ENCODE assay signal across 24 cellular contexts in genomic region chr5:3384531-3384930, GRCh38.
"Had no signal": no experiment of that assay in that cellular context is flagged by ENCODE, and none has a peak within 500 bp of the region (broad histone marks: within the 10 kb centered on the region; RNA-seq: fewer than 3 reads in every experiment).

No MANE protein-coding gene starts in this region.

- H3K9me3 ChIP-seq: heart left ventricle, left ventricle myocardium inferior, pancreas, psoas muscle, right lobe of liver, testis, thyroid gland, transverse colon, upper lobe of left lung had no signal

- H3K27me3 ChIP-seq: pancreas, right lobe of liver, testis, thyroid gland, transverse colon, upper lobe of left lung had no signal

- H3K4me1 Mint-ChIP-seq: immature natural killer cell; naive thymus-derived CD4-positive, alpha-beta T cell; stimulated activated memory B cell treated with anti-CD40 and anti-IgM and Interleukin-4, amounts not matched to agents 10 μg/mL and 1 μg/mL and 100 μg/mL, for 72 hours had no signal

- H3K27me3 Mint-ChIP-seq: natural killer cell treated with Interleukin-12 subunit alpha and Interleukin-12 subunit beta and Interleukin-15 and Interleukin-18, amount 100 ng/mL, for 72 hours; stimulated activated memory B cell treated with anti-CD40 and anti-IgM and Interleukin-4, amounts not matched to agents 10 μg/mL and 1 μg/mL and 100 μg/mL, for 72 hours had no signal

- H3K27ac Mint-ChIP-seq: immature natural killer cell; mesothelial cell of epicardium; naive thymus-derived CD4-positive, alpha-beta T cell; natural killer cell treated with Interleukin-12 subunit alpha and Interleukin-12 subunit beta and Interleukin-15 and Interleukin-18, amount 100 ng/mL, for 72 hours; stimulated activated memory B cell treated with anti-CD40 and anti-IgM and Interleukin-4, amounts not matched to agents 10 μg/mL and 1 μg/mL and 100 μg/mL, for 72 hours had no signal

- ATAC-seq: heart left ventricle; naive thymus-derived CD4-positive, alpha-beta T cell; natural killer cell treated with Interleukin-12 subunit alpha and Interleukin-12 subunit beta and Interleukin-15 and Interleukin-18, amount 100 ng/mL, for 72 hours; pancreas; psoas muscle; right lobe of liver; stimulated activated memory B cell treated with anti-CD40 and anti-IgM and Interleukin-4, amounts not matched to agents 10 μg/mL and 1 μg/mL and 100 μg/mL, for 72 hours had no signal

- H3K4me3 ChIP-seq: heart left ventricle, left ventricle myocardium inferior, lung, pancreas, psoas muscle, right lobe of liver, smooth muscle cell, stomach, testis, thyroid gland, transverse colon, upper lobe of left lung had no signal

- H3K9me3 Mint-ChIP-seq: mesothelial cell of epicardium had no signal

- H3K27ac ChIP-seq: heart left ventricle, left ventricle myocardium inferior, pancreas, psoas muscle, right lobe of liver, stomach, testis, thyroid gland, transverse colon, upper lobe of left lung had no signal

- H3K36me3 ChIP-seq: heart left ventricle, left ventricle myocardium inferior, pancreas, right lobe of liver, stomach, thyroid gland, transverse colon, upper lobe of left lung had no signal

- H3K4me1 ChIP-seq: heart left ventricle, left ventricle myocardium inferior, pancreas, psoas muscle, right lobe of liver, stomach, testis, thyroid gland, transverse colon, upper lobe of left lung had no signal

- H3K4me3 Mint-ChIP-seq: immature natural killer cell; mesothelial cell of epicardium; naive thymus-derived CD4-positive, alpha-beta T cell; natural killer cell treated with Interleukin-12 subunit alpha and Interleukin-12 subunit beta and Interleukin-15 and Interleukin-18, amount 100 ng/mL, for 72 hours; stimulated activated memory B cell treated with anti-CD40 and anti-IgM and Interleukin-4, amounts not matched to agents 10 μg/mL and 1 μg/mL and 100 μg/mL, for 72 hours had no signal

- DNase-seq: heart left ventricle; hypothalamus; immature natural killer cell; left ventricle myocardium inferior; mesendoderm; naive thymus-derived CD4-positive, alpha-beta T cell; psoas muscle; right lobe of liver; stimulated activated CD4-positive, alpha-beta T cell treated with anti-CD3 and anti-CD28 coated beads, Interleukin-1b, Interleukin-23, amount 100 ng/mL, for 48 hours; stimulated activated CD4-positive, alpha-beta T cell treated with anti-CD3 and anti-CD28 coated beads, Interleukin-2, amount 100 ng/mL, for 48 hours; stimulated activated CD4-positive, alpha-beta T cell treated with anti-CD3 and anti-CD28 coated beads, Interleukin-4, amount 100 ng/mL, for 4 hours; stimulated activated CD8-positive, alpha-beta memory T cell treated with anti-CD3 and anti-CD28 coated beads, Interleukin-4, amount 100 ng/mL, for 48 hours; stimulated activated naive CD4-positive, alpha-beta T cell treated with Interleukin-2 at 50 U/mL for 16 hours; stomach; testis; thyroid gland; transverse colon had no signal
